Comparison of ENCODE assay signal across 8 cellular contexts in the genomic region with DNA sequence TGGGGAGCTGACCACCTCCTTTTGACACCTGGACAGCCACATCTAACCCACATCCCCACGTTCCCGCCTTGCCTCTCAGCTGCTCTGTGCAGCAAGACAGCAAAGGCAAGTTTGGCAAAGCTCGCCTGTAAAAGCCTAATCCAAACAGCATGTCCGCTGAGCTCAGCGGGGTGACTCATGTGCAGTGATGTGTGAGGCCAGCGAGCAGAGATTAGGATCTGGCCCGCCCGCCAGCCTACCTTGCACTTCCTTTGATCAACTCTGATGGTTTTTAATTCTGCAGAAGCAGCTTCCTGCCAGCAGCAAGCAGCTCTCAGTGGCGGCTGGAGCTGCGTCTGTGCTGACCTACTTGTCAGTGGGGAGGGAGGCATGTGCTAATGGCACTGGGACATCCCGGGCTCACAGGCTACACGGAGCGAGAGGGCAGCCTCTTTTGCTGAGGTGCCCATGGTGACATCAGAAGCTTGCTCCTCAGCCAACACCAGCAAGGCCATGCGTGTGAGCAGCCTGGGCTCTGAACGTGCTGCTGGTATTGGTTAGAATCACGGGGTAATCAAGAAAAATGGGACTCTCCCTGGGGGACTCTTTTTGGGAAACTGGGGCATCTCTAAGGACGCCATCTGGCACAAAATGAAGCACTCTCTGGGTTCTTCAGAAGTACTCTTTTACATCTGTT. TPM values are rescaled to one million over a fixed set of nuclear protein-coding genes. Genes with fewer than 3 reads are reported as not detected.
A peak's percentile ranks its signal among the peaks of the same experiment; 100 is the strongest.
DNase-seq lines count a peak whose midpoint lies in the region; ATAC-seq and TF ChIP-seq lines count a peak whose summit lies in the region.

No MANE protein-coding gene starts in this region.

- H3K36me3 ChIP-seq in DOHH2 (ENCODE audit: control insufficient read depth, low read length) (no peaks in the 10 kb centered on the region), SJSA1 (no peaks in the 10 kb centered on the region), parathyroid adenoma (ENCODE audit: control insufficient read depth, insufficient read depth, low read length) (no peaks in the 10 kb centered on the region), thyroid gland (no peaks in the 10 kb centered on the region)

- peak in 1 of 2 donors; percentile 81 for TF ChIP-seq POLR2A in thyroid gland (IDR thresholded peaks at IDR 0.05)

- whole genome bisulfite sequencing in thyroid gland, 2 donors = 1 to 2% methylated on average over 14 to 16 of the region's 17 CpGs

- H3K9me3 Mint-ChIP-seq in activated naive CD4-positive, alpha-beta T cell treated with anti-CD3 and anti-CD28 coated beads for 36 hours = no peaks in the 10 kb centered on the region

- peak overlapping the region; percentile 79 for H2AFZ ChIP-seq in parathyroid adenoma

- peak; percentile 80 for ATAC-seq in GM21786 (IDR thresholded peaks at IDR 0.05; ENCODE audit: unreplicated experiment)

- H3F3A ChIP-seq in DOHH2 (ENCODE audit: control insufficient read depth, insufficient read depth) = peaks cover 9% of the 10 kb centered on the region

- H3K4me3 ChIP-seq in DOHH2 (ENCODE audit: low read length) = peak overlapping the region; percentile 67
- H3K4me3 ChIP-seq in SJSA1 = 0 out of 2 replicates have a peak overlapping the region, but pooled peaks have one; percentile 2
- peak overlapping the region; percentile 27 for H3K4me3 ChIP-seq in parathyroid adenoma (ENCODE audit: low read depth, low read length)
- H3K4me3 ChIP-seq in thyroid gland (replicated peaks in 1 of 3) = no peak overlapping the region

- H4K20me1 ChIP-seq in DOHH2 (ENCODE audit: control insufficient read depth, insufficient read depth, low read depth, low read length) = peaks cover 8% of the 10 kb centered on the region; the same call in 1 of the 2 replicates

- TF ChIP-seq CTCF in DOHH2 (IDR thresholded peaks at IDR 0.05; ENCODE audit: low read depth, low read length, poor library complexity, severe bottlenecking) (no peak), parathyroid adenoma (IDR thresholded peaks at IDR 0.05) (no peak), thyroid gland (IDR thresholded peaks at IDR 0.05) (no peak)

- H3K27ac ChIP-seq in DOHH2 (ENCODE audit: low read depth, low read length) = no peak overlapping the region
- H3K27ac ChIP-seq in SJSA1 = peak overlapping the region; percentile 79
- H3K27ac ChIP-seq in parathyroid adenoma = peak overlapping the region; percentile 93
- peak overlapping the region; percentile 83 to 94 (median 87) for H3K27ac ChIP-seq in thyroid gland

- H3K4me1 ChIP-seq in DOHH2 (ENCODE audit: control insufficient read depth, low read length) = peaks cover 41% of the 10 kb centered on the region
- peaks cover 78% of the 10 kb centered on the region for H3K4me1 ChIP-seq in SJSA1 (replicated peaks)
- peaks cover 75% of the 10 kb centered on the region for H3K4me1 ChIP-seq in parathyroid adenoma
- peaks cover 31 to 60% of the 10 kb centered on the region in 2 donors for H3K4me1 ChIP-seq in thyroid gland

- H3K27me3 ChIP-seq in DOHH2 (ENCODE audit: control insufficient read depth, low read length) (peaks cover 41% of the 10 kb centered on the region), SJSA1 (replicated peaks) (no peaks in the 10 kb centered on the region), parathyroid adenoma (ENCODE audit: control insufficient read depth, insufficient read depth, low read length) (no peaks in the 10 kb centered on the region), thyroid gland (no peaks in the 10 kb centered on the region)

- H3K27me3 Mint-ChIP-seq in activated naive CD4-positive, alpha-beta T cell treated with anti-CD3 and anti-CD28 coated beads for 36 hours (ENCODE audit: low read depth) = no peaks in the 10 kb centered on the region

- CTCF ChIA-PET in activated naive CD4-positive, alpha-beta T cell treated with anti-CD3 and anti-CD28 coated beads for 36 hours (lab: Charles Lee) = interaction anchor here (0.7 to 1.9 kb wide), 10 partner anchors 9 to 195 kb away, joined by 3 to 7 read pairs (median 4); no protein-coding TSS in a partner anchor

- H3K4me2 ChIP-seq in DOHH2 (ENCODE audit: low read length) = peak overlapping the region; percentile 89
- H3K4me2 ChIP-seq in parathyroid adenoma (ENCODE audit: low read length) = peak overlapping the region; percentile 57

- H3K79me2 ChIP-seq in DOHH2 (ENCODE audit: control insufficient read depth, low read length) = no peaks in the 10 kb centered on the region
- H3K79me2 ChIP-seq in parathyroid adenoma = no peaks in the 10 kb centered on the region

- no peak overlapping the region for H3K9ac ChIP-seq in parathyroid adenoma

- no peaks in the 10 kb centered on the region for H3K36me3 Mint-ChIP-seq in activated naive CD4-positive, alpha-beta T cell treated with anti-CD3 and anti-CD28 coated beads for 36 hours (ENCODE audit: low read depth)

- H3K27ac Mint-ChIP-seq in activated naive CD4-positive, alpha-beta T cell treated with anti-CD3 and anti-CD28 coated beads for 36 hours = peak overlapping the region; percentile 89

- peak overlapping the region; percentile 72 for H3K4me3 Mint-ChIP-seq in activated naive CD4-positive, alpha-beta T cell treated with anti-CD3 and anti-CD28 coated beads for 36 hours

- DNase-seq in KBM-7 (peak; percentile 97), SJSA1 (ENCODE audit: low read depth in 1 of 2, low spot score in 2 of 2) (peak; percentile 94 to 96), glomerular endothelial cell (ENCODE audit: extremely low read depth, low read depth, low spot score) (peak; percentile 50), thyroid gland (peak; percentile 97 to 98)
- peak; percentile 91 for DNase-seq in activated naive CD4-positive, alpha-beta T cell treated with anti-CD3 and anti-CD28 coated beads for 36 hours

- peaks cover 83% of the 10 kb centered on the region for H3K4me1 Mint-ChIP-seq in activated naive CD4-positive, alpha-beta T cell treated with anti-CD3 and anti-CD28 coated beads for 36 hours (ENCODE audit: low read depth)

- intact Hi-C loops in activated naive CD4-positive, alpha-beta T cell treated with anti-CD3 and anti-CD28 coated beads for 36 hours (cut with micrococcal nuclease) = loop anchor here (1.0 to 10.0 kb wide), 7 partner anchors 9 to 1042 kb away; a partner anchor contains a TSS
- intact Hi-C loops in thyroid gland (cut with DNase I) = no loop called here

- in situ Hi-C loops in KBM-7 (cut with MboI; ENCODE audit: low pct_unique_long_range_greater_than_20kb, low sequenced_read_pairs) = no loop called here

- no peaks in the 10 kb centered on the region for H3K9me3 ChIP-seq in DOHH2 (ENCODE audit: control insufficient read depth, insufficient read depth, low read length)
- H3K9me3 ChIP-seq in SJSA1 (replicated peaks) = no peaks in the 10 kb centered on the region
- H3K9me3 ChIP-seq in parathyroid adenoma (ENCODE audit: control insufficient read depth, low read length) = no peaks in the 10 kb centered on the region
- H3K9me3 ChIP-seq in thyroid gland = no peaks in the 10 kb centered on the region

- no peaks in the 10 kb centered on the region for H3K9me2 ChIP-seq in DOHH2 (replicated peaks; ENCODE audit: control insufficient read depth, low read length)

RNA-seq across cellular contexts. Expression of a gene that starts 36.0 kb away (rescaled TPM):
- 74.0 and 78.5 TPM in 2 replicates for total RNA-seq in SJSA1 (2014; rRNA removed; shearing (Covaris generic))
- total RNA-seq in activated naive CD4-positive, alpha-beta T cell treated with anti-CD3 and anti-CD28 coated beads for 36 hours = 10 to 100 TPM; 65.8 to 65.9 TPM
- total RNA-seq in glomerular endothelial cell = 20.4 and 30.3 TPM in 2 replicates
- 10 to 100 TPM; 52.5 to 67.2 (median 64.7) TPM for total RNA-seq in thyroid gland

Comparison
In these comparisons a context has a peak if more than half of its experiments do, and no peak if none do; other contexts are left out.
1. H3K4me3 ChIP-seq: peak in DOHH2 (single experiment), SJSA1 (single experiment) and parathyroid adenoma (single experiment); none in thyroid gland (0 of 3).
2. Peak in every context shown above with its lines, with median percentiles within 50 percentile points of each other: DNase-seq.